In genomic region chr7:143987513-143987912, GRCh38 we compare ENCODE assay signal across 18 cellular contexts. TPM values are rescaled to one million over a fixed set of nuclear protein-coding genes. Genes with fewer than 3 reads are reported as not detected.
DNase-seq lines count a peak whose midpoint lies in the region; ATAC-seq lines count a peak whose summit lies in the region.
"Had no signal": no experiment of that assay in that cellular context is flagged by ENCODE, and none has a peak within 500 bp of the region (broad histone marks: within the 10 kb centered on the region; RNA-seq: fewer than 3 reads in every experiment).

No MANE protein-coding gene starts in this region.

- ATAC-seq in GM21423 (IDR thresholded peaks at IDR 0.05; ENCODE audit: unreplicated experiment) (peak; percentile 63), HG03457 (IDR thresholded peaks at IDR 0.05; ENCODE audit: unreplicated experiment) (peak; percentile 52), GM21390 (IDR thresholded peaks at IDR 0.05; ENCODE audit: unreplicated experiment) (no peak)
- ATAC-seq: pancreas had no signal

- H3K79me1 ChIP-seq in mesenchymal stem cell (replicated peaks; ENCODE audit: low read length, poor library complexity, severe bottlenecking): no peaks in the 10 kb centered on the region

- no peak overlapping the region for H2BK15ac ChIP-seq in mesenchymal stem cell (ENCODE audit: low read depth, poor library complexity, severe bottlenecking)

- H3K4me2 ChIP-seq in mesenchymal stem cell (ENCODE audit: low read length, poor library complexity, severe bottlenecking): no peak overlapping the region

- no peak overlapping the region for H3K4me3 Mint-ChIP-seq in activated CD4-positive, alpha-beta T cell treated with anti-CD3 and anti-CD28 coated beads, Interleukin-2, amount 10 ng/mL, durations not matched to agents 7 days and 5 days
- H3K4me3 Mint-ChIP-seq: CD4-positive, CD25-positive, alpha-beta regulatory T cell had no signal

- no peak overlapping the region for H3K9ac ChIP-seq in mesenchymal stem cell (ENCODE audit: low read length)

- H2BK120ac ChIP-seq in mesenchymal stem cell (ENCODE audit: low read depth, low read length): no peak overlapping the region

- H3K18ac ChIP-seq in mesenchymal stem cell (ENCODE audit: low read depth in 1 of 2, low read length in 2 of 2): no peak overlapping the region

- DNase-seq in activated CD4-positive, alpha-beta T cell treated with anti-CD3 and anti-CD28 coated beads, Interleukin-2, amount 10 ng/mL, durations not matched to agents 7 days and 5 days: no peak
- no peak for DNase-seq in activated CD4-positive, alpha-beta T cell treated with anti-CD3 and anti-CD28 coated beads, Interleukin-2, amount 50 U/mL, for 4 hours
- DNase-seq in mesenchymal stem cell (peak; percentile 9), NCI-H187 (lab: John Stamatoyannopoulos, UW) (no peak), kidney tubule cell (ENCODE audit: low spot score) (no peak)
- DNase-seq: 8988T; activated effector memory CD4-positive, alpha-beta T cell treated with anti-CD3 and anti-CD28 coated beads, Interleukin-2, amount 50 U/mL, for 16 hours; midbrain; NCI-H2029; pancreas; stomach had no signal

- H3K4me1 Mint-ChIP-seq in activated CD4-positive, alpha-beta T cell treated with anti-CD3 and anti-CD28 coated beads, Interleukin-2, amount 10 ng/mL, durations not matched to agents 7 days and 5 days: peaks cover 12% of the 10 kb centered on the region

- no peak overlapping the region for H3K23ac ChIP-seq in mesenchymal stem cell (ENCODE audit: low read length in 2 of 2)

- H3K9me3 ChIP-seq in mesenchymal stem cell (ENCODE audit: control insufficient read depth, low read length): no peaks in the 10 kb centered on the region
- H3K9me3 ChIP-seq: pancreas had no signal

- POLR2A ChIA-PET in activated CD4-positive, alpha-beta T cell treated with anti-CD3 and anti-CD28 coated beads, Interleukin-2, amount 10 ng/mL, durations not matched to agents 7 days and 5 days (lab: Charles Lee): no interaction called here

- no peak overlapping the region for H2AK5ac ChIP-seq in mesenchymal stem cell (ENCODE audit: low read length, severe bottlenecking)

- no peak overlapping the region for H3K4me3 ChIP-seq in mesenchymal stem cell (ENCODE audit: insufficient read depth in 1 of 2, low read depth in 1 of 2, low read length in 2 of 2)
- H3K4me3 ChIP-seq: pancreas, skin epidermis, stomach had no signal

- H3K36me3 Mint-ChIP-seq in activated CD4-positive, alpha-beta T cell treated with anti-CD3 and anti-CD28 coated beads, Interleukin-2, amount 10 ng/mL, durations not matched to agents 7 days and 5 days (ENCODE audit: low read depth): peaks cover 2% of the 10 kb centered on the region
- H3K36me3 Mint-ChIP-seq: CD4-positive, CD25-positive, alpha-beta regulatory T cell had no signal

- H3K27ac ChIP-seq in mesenchymal stem cell (ENCODE audit: low read length, poor library complexity, severe bottlenecking): no peak overlapping the region
- H3K27ac ChIP-seq: pancreas, skin epidermis, stomach had no signal

- H3K27ac Mint-ChIP-seq in activated CD4-positive, alpha-beta T cell treated with anti-CD3 and anti-CD28 coated beads, Interleukin-2, amount 10 ng/mL, durations not matched to agents 7 days and 5 days: peak overlapping the region; percentile 7
- H3K27ac Mint-ChIP-seq: CD4-positive, CD25-positive, alpha-beta regulatory T cell had no signal

- no peaks in the 10 kb centered on the region for H3K4me1 ChIP-seq in mesenchymal stem cell (ENCODE audit: control insufficient read depth, insufficient read depth, low read depth, low read length)
- H3K4me1 ChIP-seq: pancreas had no signal

- no peak overlapping the region for H3K14ac ChIP-seq in mesenchymal stem cell (ENCODE audit: low read length in 2 of 2)

- no peaks in the 10 kb centered on the region for H3K36me3 ChIP-seq in mesenchymal stem cell (ENCODE audit: control insufficient read depth in 1 of 2, insufficient read depth in 2 of 2, low read depth in 1 of 2, low read length in 2 of 2)
- H3K36me3 ChIP-seq: pancreas, stomach had no signal

- H2AFZ ChIP-seq in mesenchymal stem cell (ENCODE audit: low read depth, low read length): no peak overlapping the region

- no peak overlapping the region for H3K4ac ChIP-seq in mesenchymal stem cell (ENCODE audit: low read depth in 1 of 2, low read length in 2 of 2)

- no peaks in the 10 kb centered on the region for H3K27me3 Mint-ChIP-seq in activated CD4-positive, alpha-beta T cell treated with anti-CD3 and anti-CD28 coated beads, Interleukin-2, amount 10 ng/mL, durations not matched to agents 7 days and 5 days

- CTCF ChIA-PET in activated CD4-positive, alpha-beta T cell treated with anti-CD3 and anti-CD28 coated beads, Interleukin-2, amount 10 ng/mL, durations not matched to agents 7 days and 5 days (lab: Charles Lee): no interaction called here

- H2BK12ac ChIP-seq in mesenchymal stem cell (ENCODE audit: low read length in 2 of 2): no peak overlapping the region

- no peak overlapping the region for H2BK5ac ChIP-seq in mesenchymal stem cell (ENCODE audit: low read depth, low read length, poor library complexity, severe bottlenecking)

- no peak overlapping the region for H4K8ac ChIP-seq in mesenchymal stem cell (ENCODE audit: low read length)

- no peaks in the 10 kb centered on the region for H3K27me3 ChIP-seq in mesenchymal stem cell (ENCODE audit: control insufficient read depth in 1 of 2, insufficient read depth in 1 of 2, low read length in 2 of 2)
- H3K27me3 ChIP-seq: pancreas, stomach had no signal

- H4K91ac ChIP-seq in mesenchymal stem cell (ENCODE audit: low read length): no peak overlapping the region

- peaks cover 13% of the 10 kb centered on the region for H3K9me3 Mint-ChIP-seq in activated CD4-positive, alpha-beta T cell treated with anti-CD3 and anti-CD28 coated beads, Interleukin-2, amount 10 ng/mL, durations not matched to agents 7 days and 5 days

RNA-seq across cellular contexts. Expression of gene OR6B1, which starts 12.6 kb away (rescaled TPM):
- total RNA-seq in activated CD4-positive, alpha-beta T cell treated with anti-CD3 and anti-CD28 coated beads, Interleukin-2, amount 10 ng/mL, durations not matched to agents 7 days and 5 days: not detected
- polyA plus RNA-seq in mesenchymal stem cell (2013, experiment 1 of 2): not detected
- not detected for polyA plus RNA-seq in mesenchymal stem cell (2013, experiment 2 of 2)
- total RNA-seq: CD4-positive, CD25-positive, alpha-beta regulatory T cell; glomerular endothelial cell; pancreas; stomach; T-helper 2 cell treated with Interferon-gamma antibody and Interleukin-4, amounts not matched to agents 100 ng/mL and 5 ng/mL, for 36 hours had no signal
- polyA plus RNA-seq: CD4-positive, CD25-positive, alpha-beta regulatory T cell; pancreas; stomach had no signal

RNA-seq across cellular contexts. Expression of gene OR2F1, which starts 32.9 kb away (rescaled TPM):
- not detected for total RNA-seq in activated CD4-positive, alpha-beta T cell treated with anti-CD3 and anti-CD28 coated beads, Interleukin-2, amount 10 ng/mL, durations not matched to agents 7 days and 5 days
- not detected for polyA plus RNA-seq in mesenchymal stem cell (2013, experiment 1 of 2)
- polyA plus RNA-seq in mesenchymal stem cell (2013, experiment 2 of 2): not detected
- total RNA-seq: CD4-positive, CD25-positive, alpha-beta regulatory T cell; glomerular endothelial cell; pancreas; T-helper 2 cell treated with Interferon-gamma antibody and Interleukin-4, amounts not matched to agents 100 ng/mL and 5 ng/mL, for 36 hours had no signal
- polyA plus RNA-seq: CD4-positive, CD25-positive, alpha-beta regulatory T cell; pancreas; stomach had no signal

RNA-seq across cellular contexts. Expression of gene OR2F2, which starts 52.5 kb away (rescaled TPM):
- not detected for total RNA-seq in activated CD4-positive, alpha-beta T cell treated with anti-CD3 and anti-CD28 coated beads, Interleukin-2, amount 10 ng/mL, durations not matched to agents 7 days and 5 days
- not detected for polyA plus RNA-seq in mesenchymal stem cell (2013, experiment 1 of 2)
- not detected for polyA plus RNA-seq in mesenchymal stem cell (2013, experiment 2 of 2)
- total RNA-seq: CD4-positive, CD25-positive, alpha-beta regulatory T cell; pancreas; stomach; T-helper 2 cell treated with Interferon-gamma antibody and Interleukin-4, amounts not matched to agents 100 ng/mL and 5 ng/mL, for 36 hours had no signal
- polyA plus RNA-seq: CD4-positive, CD25-positive, alpha-beta regulatory T cell; pancreas; stomach had no signal
